ENCODE assay signal across 17 cellular contexts in the genomic region with DNA sequence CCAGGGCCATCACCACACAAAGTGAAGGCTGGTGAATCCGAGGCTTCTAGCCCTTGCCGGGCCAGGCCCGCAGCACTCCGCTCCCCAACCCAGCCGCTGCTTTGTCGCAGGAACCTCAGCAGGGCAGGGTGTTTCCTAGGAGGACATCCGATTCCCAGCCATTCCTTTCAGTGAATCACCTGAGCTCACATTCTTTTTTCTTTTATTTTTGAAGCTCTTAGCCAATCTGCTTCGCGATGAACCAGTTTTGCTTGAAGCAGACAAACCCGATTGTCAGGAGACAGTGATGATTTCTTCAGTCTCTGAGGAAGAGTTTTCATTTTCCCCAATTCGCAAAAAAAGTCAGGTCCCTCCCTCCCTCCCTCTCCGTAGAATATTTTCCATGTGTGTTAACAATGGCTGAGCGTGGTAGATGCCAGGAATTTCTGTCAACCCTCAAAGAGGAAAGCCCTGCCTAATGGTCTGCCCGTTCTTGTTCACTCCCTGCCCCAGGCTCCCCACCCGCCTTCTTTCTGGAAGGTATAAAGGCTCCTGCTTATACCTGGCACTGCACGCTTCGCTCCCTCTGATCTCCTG. TPM values are rescaled to one million over a fixed set of nuclear protein-coding genes. Genes with fewer than 3 reads are reported as not detected.
A peak's percentile ranks its signal among the peaks of the same experiment; 100 is the strongest.
DNase-seq lines count a peak whose midpoint lies in the region; ATAC-seq and TF ChIP-seq lines count a peak whose summit lies in the region.
"Had no signal": no experiment of that assay in that cellular context is flagged by ENCODE, and none has a peak within 500 bp of the region (broad histone marks: within the 10 kb centered on the region; RNA-seq: fewer than 3 reads in every experiment).

No MANE protein-coding gene starts in this region.

- CTCF ChIA-PET in A673 (lab: Charles Lee): no interaction called here
- CTCF ChIA-PET in activated CD4-positive, alpha-beta memory T cell treated with anti-CD3 and anti-CD28 coated beads, Interleukin-2, amount 10 ng/mL, durations not matched to agents 7 days and 5 days (lab: Charles Lee): no interaction called here

- H3K79me2 ChIP-seq in mesendoderm (ENCODE audit: control insufficient read depth, insufficient read depth, low read length): no peaks in the 10 kb centered on the region
- H3K79me2 ChIP-seq: parathyroid adenoma had no signal

- H3K27me3 Mint-ChIP-seq in activated CD4-positive, alpha-beta memory T cell treated with anti-CD3 and anti-CD28 coated beads, Interleukin-2, amount 10 ng/mL, durations not matched to agents 7 days and 5 days: peaks cover 3% of the 10 kb centered on the region

- no peak overlapping the region for H3K23ac ChIP-seq in mesendoderm (ENCODE audit: low read length)

- H3K18ac ChIP-seq in mesendoderm (ENCODE audit: low read length): no peak overlapping the region

- H3K4me3 ChIP-seq in coronary artery (no peak overlapping the region), mesendoderm (ENCODE audit: low read length) (no peak overlapping the region), thoracic aorta (peak overlapping the region; percentile 22), A673 (ENCODE audit: low read depth, low read length, poor library complexity, severe bottlenecking) (no peak overlapping the region)
- H3K4me3 ChIP-seq: adrenal gland had no signal

- H2AK5ac ChIP-seq in mesendoderm (ENCODE audit: low read length): no peak overlapping the region

- H3K27ac ChIP-seq in coronary artery: peak overlapping the region; percentile 48 to 72
- H3K27ac ChIP-seq in mesendoderm (ENCODE audit: low read depth, low read length): no peak overlapping the region
- H3K27ac ChIP-seq in thoracic aorta: peak overlapping the region; percentile 39 to 62
- H3K27ac ChIP-seq in A673 (ENCODE audit: low read depth, low read length, poor library complexity, severe bottlenecking): no peak overlapping the region
- H3K27ac ChIP-seq: adrenal gland, parathyroid adenoma, WERI-Rb-1 had no signal

- BruUV-seq in A673 (replicated peaks; lab: Mats Ljungman, UMichigan): no TSS peak

- no peak overlapping the region for H3K4me2 ChIP-seq in mesendoderm (ENCODE audit: low read length)

- no peak overlapping the region for H2BK15ac ChIP-seq in mesendoderm (replicated peaks; ENCODE audit: low read depth)

- H2BK5ac ChIP-seq in mesendoderm (ENCODE audit: low read length): no peak overlapping the region

- no peaks in the 10 kb centered on the region for H3K79me1 ChIP-seq in mesendoderm (ENCODE audit: low read length)

- H3K4ac ChIP-seq in mesendoderm (ENCODE audit: low read depth, low read length): no peak overlapping the region

- no peaks in the 10 kb centered on the region for H3K9me3 Mint-ChIP-seq in activated CD4-positive, alpha-beta memory T cell treated with anti-CD3 and anti-CD28 coated beads, Interleukin-2, amount 10 ng/mL, durations not matched to agents 7 days and 5 days
- H3K9me3 Mint-ChIP-seq: CD8-positive, alpha-beta memory T cell had no signal

- H3K4me3 Mint-ChIP-seq in activated CD4-positive, alpha-beta memory T cell treated with anti-CD3 and anti-CD28 coated beads, Interleukin-2, amount 10 ng/mL, durations not matched to agents 7 days and 5 days: no peak overlapping the region
- H3K4me3 Mint-ChIP-seq: CD8-positive, alpha-beta memory T cell had no signal

- H4K5ac ChIP-seq in mesendoderm (ENCODE audit: low read length): no peak overlapping the region

- H3K27me3 ChIP-seq in mesendoderm (ENCODE audit: insufficient read depth, low read length, poor library complexity): no peaks in the 10 kb centered on the region
- no peaks in the 10 kb centered on the region for H3K27me3 ChIP-seq in thoracic aorta (replicated peaks; ENCODE audit: insufficient read depth)
- H3K27me3 ChIP-seq in A673 (replicated peaks; ENCODE audit: insufficient read depth, low read depth, low read length, poor library complexity): no peaks in the 10 kb centered on the region
- H3K27me3 ChIP-seq: adrenal gland had no signal

- no peak overlapping the region for H2BK120ac ChIP-seq in mesendoderm (ENCODE audit: low read depth, low read length)

- intact Hi-C loops in A673 (cut with micrococcal nuclease; ENCODE audit: unreplicated experiment): no loop called here

- H3K36me3 ChIP-seq in mesendoderm (ENCODE audit: control insufficient read depth, insufficient read depth, low read length): no peaks in the 10 kb centered on the region
- no peaks in the 10 kb centered on the region for H3K36me3 ChIP-seq in thoracic aorta
- no peaks in the 10 kb centered on the region for H3K36me3 ChIP-seq in A673 (ENCODE audit: insufficient read depth, low read length, poor library complexity, severe bottlenecking)
- H3K36me3 ChIP-seq: adrenal gland, WERI-Rb-1 had no signal

- no peak for TF ChIP-seq CTCF in coronary artery (IDR thresholded peaks at IDR 0.05)
- TF ChIP-seq CTCF in thoracic aorta (IDR thresholded peaks at IDR 0.05): no peak
- no peak for TF ChIP-seq CTCF in A673 (conservative IDR thresholded peaks at IDR 0.05; ENCODE audit: low read depth, low read length)

- no peaks in the 10 kb centered on the region for H3K9me3 ChIP-seq in thoracic aorta
- H3K9me3 ChIP-seq in A673 (ENCODE audit: low read depth, low read length, poor library complexity, severe bottlenecking): no peaks in the 10 kb centered on the region
- H3K9me3 ChIP-seq: adrenal gland had no signal

- WGBS in mesendoderm (ENCODE audit: extremely low coverage, insufficient coverage, low lambda C conversion rate): no CpG with 5 or more reads among the region's 17 CpGs

- H3K56ac ChIP-seq in mesendoderm (ENCODE audit: low read length): no peak overlapping the region

- no peaks in the 10 kb centered on the region for H3K4me1 Mint-ChIP-seq in activated CD4-positive, alpha-beta memory T cell treated with anti-CD3 and anti-CD28 coated beads, Interleukin-2, amount 10 ng/mL, durations not matched to agents 7 days and 5 days
- H3K4me1 Mint-ChIP-seq: CD8-positive, alpha-beta memory T cell had no signal

- peak; percentile 29 for ATAC-seq in thoracic aorta (ENCODE audit: insufficient number of reproducible peaks, low FRiP score, low read depth)
- ATAC-seq in HG02852 (IDR thresholded peaks at IDR 0.05; ENCODE audit: unreplicated experiment): no peak

- H4K8ac ChIP-seq in mesendoderm (ENCODE audit: low read depth, low read length): no peak overlapping the region

- POLR2A ChIA-PET in A673 (lab: Charles Lee; ENCODE audit: low non-redundant PET): no interaction called here
- POLR2A ChIA-PET in activated CD4-positive, alpha-beta memory T cell treated with anti-CD3 and anti-CD28 coated beads, Interleukin-2, amount 10 ng/mL, durations not matched to agents 7 days and 5 days (lab: Charles Lee): no interaction called here

- peak; percentile 60 for DNase-seq in HPDE6-E6E7 (ENCODE audit: extremely low spot score)
- no peak for DNase-seq in coronary artery (ENCODE audit: low spot score)
- DNase-seq in mesendoderm: peak; percentile 10
- DNase-seq in thoracic aorta (ENCODE audit: low spot score): no peak
- DNase-seq in A673 (ENCODE audit: low spot score): no peak
- DNase-seq in activated CD4-positive, alpha-beta memory T cell treated with anti-CD3 and anti-CD28 coated beads, Interleukin-2, amount 10 ng/mL, durations not matched to agents 7 days and 5 days: no peak
- no peak for DNase-seq in stimulated activated CD4-positive, alpha-beta T cell treated with anti-CD3 and anti-CD28 coated beads, Interleukin-1b, Interleukin-23, amount 100 ng/mL, for 48 hours
- DNase-seq: CD8-positive, alpha-beta memory T cell; NCI-H1417; NCI-H526 treated with DMSO at 0.1 percent for 48 hours; SIG-M5; stimulated activated CD4-positive, alpha-beta T cell treated with anti-CD3 and anti-CD28 coated beads, Interleukin-4, amount 100 ng/mL, for 4 hours; stimulated activated naive CD4-positive, alpha-beta T cell treated with Interleukin-2 at 50 U/mL for 16 hours; WERI-Rb-1 had no signal

- H3K9ac ChIP-seq in mesendoderm (ENCODE audit: low read length): no peak overlapping the region
- H3K9ac ChIP-seq: parathyroid adenoma had no signal

- H3K27ac Mint-ChIP-seq in activated CD4-positive, alpha-beta memory T cell treated with anti-CD3 and anti-CD28 coated beads, Interleukin-2, amount 10 ng/mL, durations not matched to agents 7 days and 5 days: no peak overlapping the region
- H3K27ac Mint-ChIP-seq: CD8-positive, alpha-beta memory T cell had no signal

- H3K4me1 ChIP-seq in mesendoderm (ENCODE audit: control insufficient read depth, low read depth, low read length): no peaks in the 10 kb centered on the region
- peaks cover 24 to 60% of the 10 kb centered on the region in 2 donors for H3K4me1 ChIP-seq in thoracic aorta (ENCODE audit: control insufficient read depth in 1 of 2, low read depth in 2 of 2)
- no peaks in the 10 kb centered on the region for H3K4me1 ChIP-seq in A673 (ENCODE audit: insufficient read depth, low read length, poor library complexity, severe bottlenecking)
- H3K4me1 ChIP-seq: parathyroid adenoma had no signal

- H3K36me3 Mint-ChIP-seq in activated CD4-positive, alpha-beta memory T cell treated with anti-CD3 and anti-CD28 coated beads, Interleukin-2, amount 10 ng/mL, durations not matched to agents 7 days and 5 days (ENCODE audit: low read depth): no peaks in the 10 kb centered on the region
- H3K36me3 Mint-ChIP-seq: CD8-positive, alpha-beta memory T cell had no signal

RNA-seq across cellular contexts. Expression of gene EGFR, which starts 34.9 kb away (rescaled TPM):
- polyA plus RNA-seq in mesendoderm (2013, experiment 1 of 2): 1.1 TPM
- polyA plus RNA-seq in mesendoderm (2013, experiment 2 of 2): 1.0 TPM
- 10 to 100 TPM; 54.8 to 56.7 TPM for total RNA-seq in thoracic aorta
- total RNA-seq in A673 (2021): 0.59 and 0.84 TPM in 2 replicates
- not detected for total RNA-seq in activated CD4-positive, alpha-beta memory T cell treated with anti-CD3 and anti-CD28 coated beads, Interleukin-2, amount 10 ng/mL, durations not matched to agents 7 days and 5 days
- total RNA-seq: CD8-positive, alpha-beta memory T cell had no signal
- polyA plus RNA-seq: CD8-positive, alpha-beta memory T cell had no signal

Comparison
In these comparisons a context has a peak if more than half of its experiments do, and no peak if none do; other contexts are left out.
1. DNase-seq: peak in HPDE6-E6E7 (single experiment) and mesendoderm (single experiment); none in coronary artery (single experiment), thoracic aorta (single experiment), A673 (single experiment), activated CD4-positive, alpha-beta memory T cell treated with anti-CD3 and anti-CD28 coated beads, Interleukin-2, amount 10 ng/mL, durations not matched to agents 7 days and 5 days (single experiment) and stimulated activated CD4-positive, alpha-beta T cell treated with anti-CD3 and anti-CD28 coated beads, Interleukin-1b, Interleukin-23, amount 100 ng/mL, for 48 hours (single experiment).
2. H3K27ac ChIP-seq: peak in coronary artery (2 of 2) and thoracic aorta (2 of 2); none in mesendoderm (single experiment) and A673 (single experiment).
3. RNA of gene EGFR, which starts 34.9 kb away (total RNA-seq): 54.8 to 56.7 TPM in thoracic aorta; 0.59 to 0.84 TPM in A673 and not detected in activated CD4-positive, alpha-beta memory T cell treated with anti-CD3 and anti-CD28 coated beads, Interleukin-2, amount 10 ng/mL, durations not matched to agents 7 days and 5 days; every median in the first group is over 10 times any median in the second.